16 cellular contexts compared by ENCODE assay signal in the genomic region with DNA sequence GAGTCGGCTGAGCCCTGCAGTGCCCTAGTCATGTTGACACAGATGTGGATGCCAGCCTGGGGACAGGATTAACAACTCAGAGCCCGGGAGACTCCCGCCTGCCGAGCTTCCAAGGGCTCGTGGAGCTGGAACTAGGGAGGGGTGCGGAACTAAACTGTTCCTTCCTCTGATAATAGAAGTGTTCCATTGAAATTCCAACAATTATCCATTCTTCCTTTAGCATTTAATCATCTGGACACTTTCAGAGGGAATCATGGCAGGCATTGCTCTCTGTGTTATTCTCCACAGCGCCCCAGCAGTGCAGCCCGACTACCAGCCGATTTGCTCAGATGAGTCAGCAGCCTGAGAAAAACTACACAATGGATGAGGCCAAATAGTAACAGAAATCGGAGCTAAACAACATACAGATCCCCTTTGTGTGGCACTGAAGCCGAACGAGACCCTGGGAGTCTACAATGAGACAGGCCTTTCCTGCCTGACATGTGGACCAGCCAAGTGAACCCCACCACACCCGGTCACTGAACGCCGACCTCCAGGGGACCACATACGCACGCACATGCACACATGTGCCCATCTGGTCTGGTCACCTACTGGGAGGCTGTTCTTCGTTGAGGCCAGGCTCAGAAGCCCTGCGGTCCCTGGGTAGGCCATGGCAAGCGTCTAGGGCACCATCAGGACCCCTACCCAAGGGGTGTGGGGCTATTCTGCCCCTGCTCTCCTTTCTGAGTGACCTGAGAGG.
DNase-seq lines count a peak whose midpoint lies in the region; ATAC-seq lines count a peak whose summit lies in the region.
"Had no signal": no experiment of that assay in that cellular context is flagged by ENCODE, and none has a peak within 500 bp of the region (broad histone marks: within the 10 kb centered on the region; RNA-seq: fewer than 3 reads in every experiment).

No MANE protein-coding gene starts in this region.

- peak overlapping the region; percentile 16 for H3K9ac ChIP-seq in SK-N-MC (ENCODE audit: insufficient read length)

- H3K9me3 ChIP-seq in SK-N-MC (ENCODE audit: low read depth, low read length): peaks cover 4% of the 10 kb centered on the region; the same call in 1 of the 2 replicates

- no peaks in the 10 kb centered on the region for H3K36me3 ChIP-seq in SK-N-MC (ENCODE audit: insufficient read depth, low read length)

- H3K27ac ChIP-seq in SK-N-MC: peak overlapping the region; percentile 58; the same call in 1 of the 2 replicates

- no peak for ATAC-seq in GM19455 (IDR thresholded peaks at IDR 0.05; ENCODE audit: unreplicated experiment)
- ATAC-seq: naive thymus-derived CD4-positive, alpha-beta T cell had no signal

- no peak overlapping the region; the same call in 1 of the 2 replicates for H3K4me3 ChIP-seq in SK-N-MC

- DNase-seq in Ammon's horn (ENCODE audit: low spot score): peak; percentile 54
- DNase-seq in SK-N-MC (ENCODE audit: low read depth, low spot score): no peak
- DNase-seq in foreskin melanocyte: peak; percentile 95
- DNase-seq in pons (ENCODE audit: low spot score): peak; percentile 76
- DNase-seq in islet precursor cell: no peak
- DNase-seq in NCI-H2029 treated with DMSO at 0.1 percent for 48 hours (lab: John Stamatoyannopoulos, UW): no peak
- no peak for DNase-seq in A172 (ENCODE audit: low spot score)
- DNase-seq: activated naive CD8-positive, alpha-beta T cell treated with anti-CD3 and anti-CD28 coated beads for 36 hours; cortex of kidney; DMS79; naive thymus-derived CD4-positive, alpha-beta T cell; NCI-H187 treated with DMSO at 0.1 percent for 48 hours; NCI-H774; SHP77 treated with DMSO at 0.1 percent for 48 hours; trophoblast cell had no signal

Comparison
In these comparisons a context has a peak if more than half of its experiments do, and no peak if none do; other contexts are left out.
1. DNase-seq: peak in Ammon's horn (single experiment), foreskin melanocyte (single experiment) and pons (single experiment); none in SK-N-MC (single experiment), islet precursor cell (single experiment), NCI-H2029 treated with DMSO at 0.1 percent for 48 hours (single experiment) and A172 (single experiment).